ENCODE assay signal across 8 cellular contexts in genomic region chr4:106329027-106329618, GRCh38. TPM values are rescaled to one million over a fixed set of nuclear protein-coding genes. Genes with fewer than 3 reads are reported as not detected.
DNase-seq lines count a peak whose midpoint lies in the region; ATAC-seq and TF ChIP-seq lines count a peak whose summit lies in the region.

No MANE protein-coding gene starts in this region.

- DNase-seq in ACHN (peak; percentile 51), NCI-H146 (lab: John Stamatoyannopoulos, UW) (peak; percentile 1), astrocyte of the hippocampus (ENCODE audit: low read depth, low spot score) (peak; percentile 60), left lobe of liver (ENCODE audit: low spot score) (no peak), globus pallidus (ENCODE audit: low spot score) (no peak), DMS79 (lab: John Stamatoyannopoulos, UW) (no peak)

- in situ Hi-C loops in ACHN (cut with HindIII; ENCODE audit: low pct_ligation_motif_present, low pct_unique_long_range_greater_than_20kb, low sequenced_read_pairs) = no loop called here

- TF ChIP-seq CTCF in GM12873 (IDR thresholded peaks at IDR 0.05; ENCODE audit: insufficient read depth, low read depth, low read length, missing control alignments) = peak; percentile 61

- ATAC-seq in HG02623 (IDR thresholded peaks at IDR 0.05; ENCODE audit: unreplicated experiment) (peak; percentile 77), left lobe of liver (peak; percentile 97)

RNA-seq across cellular contexts. Expression of gene AIMP1, which starts 12.8 kb away (rescaled TPM):
- 14.3 TPM for total RNA-seq in left lobe of liver

RNA-seq across cellular contexts. Expression of gene TBCK, which starts 13.1 kb away (rescaled TPM):
- total RNA-seq in left lobe of liver = 17.6 TPM

RNA-seq across cellular contexts. Expression of gene GIMD1, which starts 39.5 kb away (rescaled TPM):
- total RNA-seq in left lobe of liver = not detected

Comparison
In these comparisons a context has a peak if more than half of its experiments do, and no peak if none do; other contexts are left out.
1. DNase-seq: peak in ACHN (single experiment), NCI-H146 (single experiment) and astrocyte of the hippocampus (single experiment); none in left lobe of liver (single experiment), globus pallidus (single experiment) and DMS79 (single experiment).